ENCODE assay signal across 8 cellular contexts in genomic region chr7:77121860-77122681, GRCh38. TPM values are rescaled to one million over a fixed set of nuclear protein-coding genes. Genes with fewer than 3 reads are reported as not detected.
DNase-seq lines count a peak whose midpoint lies in the region; ATAC-seq lines count a peak whose summit lies in the region.
"Not testable (repeated sequence)": the region's sequence is repeated elsewhere in the genome, so short reads cannot be mapped to it uniquely, and the experiment has no call there.

CCDC146 (plus strand) TSS chr7:77122615; CDS start chr7:77167669, 45,054 bp downstream.

- H3K9me3 ChIP-seq in effector memory CD4-positive, alpha-beta T cell (ENCODE audit: control insufficient read depth, low read length): not testable (repeated sequence)

- ATAC-seq in GM21381 (IDR thresholded peaks at IDR 0.05; ENCODE audit: unreplicated experiment): peak; percentile 99

- not testable (repeated sequence) for H3K36me3 ChIP-seq in effector memory CD4-positive, alpha-beta T cell (ENCODE audit: control insufficient read depth, insufficient read depth, low read length)

- H3K4me3 ChIP-seq in effector memory CD4-positive, alpha-beta T cell (ENCODE audit: insufficient read depth, low read depth, low read length, poor library complexity, severe bottlenecking): peak within 1 kb of the TSS; percentile 81

- H3K4me1 ChIP-seq in effector memory CD4-positive, alpha-beta T cell (ENCODE audit: control insufficient read depth, insufficient read depth, low read length, poor library complexity, severe bottlenecking): not testable (repeated sequence)

- not testable (repeated sequence) for H3K27me3 ChIP-seq in effector memory CD4-positive, alpha-beta T cell (replicated peaks; ENCODE audit: control insufficient read depth, insufficient read depth, low read length, poor library complexity, severe bottlenecking)

- DNase-seq in CMK (ENCODE audit: low read depth) (peak; percentile 91), HT1080 (ENCODE audit: low read depth) (peak; percentile 98), lung microvascular endothelial cell (ENCODE audit: low read depth in 2 of 2) (peak; percentile 98 to 99)
- DNase-seq in NK-92 treated with Interleukin-12 subunit alpha and Interleukin-12 subunit beta, amount 100 ng/mL, for 24 hours (lab: John Stamatoyannopoulos, UW): peak; percentile 98
- peak; percentile 93 for DNase-seq in activated CD8-positive, alpha-beta memory T cell treated with anti-CD3 and anti-CD28 coated beads for 24 hours
- DNase-seq in effector memory CD4-positive, alpha-beta T cell: peak; percentile 86 to 94 (median 93)
- peak; percentile 87 to 92 (median 92) for DNase-seq in stimulated activated CD4-positive, alpha-beta T cell treated with anti-CD3 and anti-CD28 coated beads, TNF-alpha, amount 100 ng/mL, for 24 hours (ENCODE audit: low read depth in 3 of 3)

- peak within 1 kb of the TSS; percentile 61 for H3K27ac ChIP-seq in effector memory CD4-positive, alpha-beta T cell (ENCODE audit: insufficient read depth, low read length, poor library complexity, severe bottlenecking)

RNA-seq across cellular contexts. Expression of gene CCDC146, which starts in this region (rescaled TPM):
- 0.40 and 0.42 TPM in 2 replicates for total RNA-seq in HT1080 (2014; rRNA removed; shearing (Covaris generic))
- 0.13 and 0.54 TPM in 2 replicates for polyA plus RNA-seq in HT1080 (2015; cell fraction: cytosol; rRNA removed)
- polyA plus RNA-seq in HT1080 (2015; cell fraction: nucleus; rRNA removed): 1.1 and 2.2 TPM in 2 replicates
- total RNA-seq in lung microvascular endothelial cell: 0.65 and 0.79 TPM in 2 replicates

Comparison
In these comparisons a context has a peak if more than half of its experiments do, and no peak if none do; other contexts are left out.
1. Peak in every context shown above with its lines: DNase-seq, ATAC-seq, H3K4me3 ChIP-seq and H3K27ac ChIP-seq.
2. Peak in DNase-seq in lung microvascular endothelial cell; RNA of the gene not detected or under 1 TPM.